ENCODE assay signal across 11 cellular contexts in genomic region chr11:63892233-63892632, GRCh38. TPM values are rescaled to one million over a fixed set of nuclear protein-coding genes. Genes with fewer than 3 reads are reported as not detected.
A peak's percentile ranks its signal among the peaks of the same experiment; 100 is the strongest.
DNase-seq lines count a peak whose midpoint lies in the region; TF ChIP-seq lines count a peak whose summit lies in the region.
"Had no signal": no experiment of that assay in that cellular context is flagged by ENCODE, and none has a peak within 500 bp of the region (broad histone marks: within the 10 kb centered on the region; RNA-seq: fewer than 3 reads in every experiment).

No MANE protein-coding gene starts in this region.

- H3K36me3 ChIP-seq in brain microvascular endothelial cell (replicated peaks) (peaks cover 10% of the 10 kb centered on the region), mesenchymal stem cell (ENCODE audit: control insufficient read depth in 1 of 2, insufficient read depth in 2 of 2, low read depth in 1 of 2, low read length in 2 of 2) (peaks cover 30 to 39% of the 10 kb centered on the region in 2 experiments)

- H3K14ac ChIP-seq in mesenchymal stem cell (ENCODE audit: low read length in 2 of 2) = no peak overlapping the region

- H2AK5ac ChIP-seq in mesenchymal stem cell (ENCODE audit: low read length, severe bottlenecking) = no peak overlapping the region

- no peak overlapping the region for H4K8ac ChIP-seq in mesenchymal stem cell (ENCODE audit: low read length)

- H3K4me1 ChIP-seq in mesenchymal stem cell (ENCODE audit: control insufficient read depth, insufficient read depth, low read depth, low read length) = peaks cover 12% of the 10 kb centered on the region

- H3K4me3 ChIP-seq in brain microvascular endothelial cell (ENCODE audit: low read depth, low read length) = no peak overlapping the region
- no peak overlapping the region for H3K4me3 ChIP-seq in mesenchymal stem cell (ENCODE audit: insufficient read depth in 1 of 2, low read depth in 1 of 2, low read length in 2 of 2)
- H3K4me3 ChIP-seq: Peyer's patch, spleen, testis had no signal

- WGBS in mesenchymal stem cell = 55% methylated on average over 3 of the region's 3 CpGs

- H3K18ac ChIP-seq in mesenchymal stem cell (ENCODE audit: low read depth in 1 of 2, low read length in 2 of 2) = no peak overlapping the region

- no peak overlapping the region for H3K27ac ChIP-seq in brain microvascular endothelial cell
- H3K27ac ChIP-seq in mesenchymal stem cell (ENCODE audit: low read length, poor library complexity, severe bottlenecking) = no peak overlapping the region
- H3K27ac ChIP-seq: Peyer's patch, testis had no signal

- H4K91ac ChIP-seq in mesenchymal stem cell (ENCODE audit: low read length) = no peak overlapping the region

- no peak overlapping the region for H2BK5ac ChIP-seq in mesenchymal stem cell (ENCODE audit: low read depth, low read length, poor library complexity, severe bottlenecking)

- no peaks in the 10 kb centered on the region for H3K27me3 ChIP-seq in brain microvascular endothelial cell (replicated peaks)
- no peaks in the 10 kb centered on the region for H3K27me3 ChIP-seq in mesenchymal stem cell (ENCODE audit: control insufficient read depth in 1 of 2, insufficient read depth in 1 of 2, low read length in 2 of 2)
- H3K27me3 ChIP-seq: Peyer's patch, spleen, testis had no signal

- no peaks in the 10 kb centered on the region for H3K9me3 ChIP-seq in mesenchymal stem cell (ENCODE audit: control insufficient read depth, low read length)
- H3K9me3 ChIP-seq: Peyer's patch, spleen, testis had no signal

- no peak overlapping the region for H3K9ac ChIP-seq in mesenchymal stem cell (ENCODE audit: low read length)

- no peak overlapping the region for H2AFZ ChIP-seq in mesenchymal stem cell (ENCODE audit: low read depth, low read length)

- DNase-seq in EH (ENCODE audit: low read depth) = peak; percentile 52
- peak; percentile 25 for DNase-seq in LHCN-M2 (ENCODE audit: low read depth)
- peak; percentile 28 for DNase-seq in brain microvascular endothelial cell
- DNase-seq in mesenchymal stem cell = peak; percentile 76
- DNase-seq in posterior vena cava (ENCODE audit: low spot score) = no peak
- no peak for DNase-seq in putamen (ENCODE audit: low spot score)
- DNase-seq in mucosa of gallbladder (ENCODE audit: low spot score) = no peak
- DNase-seq: NCI-H510A treated with DMSO at 0.1 percent for 48 hours, Peyer's patch, spleen, testis had no signal

- no peak overlapping the region for H2BK12ac ChIP-seq in mesenchymal stem cell (ENCODE audit: low read length in 2 of 2)

- intact Hi-C loops in posterior vena cava (cut with DNase I) = no loop called here

- H3K4me2 ChIP-seq in mesenchymal stem cell (ENCODE audit: low read length, poor library complexity, severe bottlenecking) = no peak overlapping the region

- TF ChIP-seq CTCF in brain microvascular endothelial cell (IDR thresholded peaks at IDR 0.05; ENCODE audit: low read depth, low read length, missing control alignments) = no peak

- H3K4ac ChIP-seq in mesenchymal stem cell (ENCODE audit: low read depth in 1 of 2, low read length in 2 of 2) = no peak overlapping the region

- no peak overlapping the region for H2BK15ac ChIP-seq in mesenchymal stem cell (ENCODE audit: low read depth, poor library complexity, severe bottlenecking)

- H2BK120ac ChIP-seq in mesenchymal stem cell (ENCODE audit: low read depth, low read length) = no peak overlapping the region

- H3K23ac ChIP-seq in mesenchymal stem cell (ENCODE audit: low read length in 2 of 2) = no peak overlapping the region

- in situ Hi-C loops in brain microvascular endothelial cell (cut with HindIII; ENCODE audit: low pct_ligation_motif_present, low sequenced_read_pairs) = no loop called here

- H3K79me1 ChIP-seq in mesenchymal stem cell (replicated peaks; ENCODE audit: low read length, poor library complexity, severe bottlenecking) = peaks cover 48% of the 10 kb centered on the region

RNA-seq across cellular contexts. Expression of gene RCOR2, which starts 24.7 kb away (rescaled TPM):
- total RNA-seq in LHCN-M2 (2014; rRNA removed) (0.23 and 0.58 TPM in 2 replicates), posterior vena cava (1 to 10 TPM in 1 of 2 donors, under 1 TPM in 1; 0.95 to 2.7 TPM), mucosa of gallbladder (2.7 TPM)
- 0.26 TPM for polyA plus RNA-seq in LHCN-M2 (2012)
- polyA plus RNA-seq in mesenchymal stem cell (2013, experiment 1 of 2) = 5.2 TPM
- polyA plus RNA-seq in mesenchymal stem cell (2013, experiment 2 of 2) = 4.7 TPM

RNA-seq across cellular contexts. Expression of gene NAA40, which starts 46.6 kb away (rescaled TPM):
- total RNA-seq in LHCN-M2 (2014; rRNA removed) = 17.6 and 18.3 TPM in 2 replicates
- polyA plus RNA-seq in LHCN-M2 (2012) = 10.4 TPM
- 12.1 TPM for polyA plus RNA-seq in mesenchymal stem cell (2013, experiment 1 of 2)
- 11.4 TPM for polyA plus RNA-seq in mesenchymal stem cell (2013, experiment 2 of 2)
- total RNA-seq in posterior vena cava = 10 to 100 TPM; 10.3 to 11.3 TPM
- total RNA-seq in mucosa of gallbladder = 26.2 TPM

RNA-seq across cellular contexts. Expression of gene MARK2, which starts 53.3 kb away (rescaled TPM):
- total RNA-seq in LHCN-M2 (2014; rRNA removed) (14.6 and 16.4 TPM in 2 replicates), posterior vena cava (10 to 100 TPM; 20.5 to 24.5 TPM), mucosa of gallbladder (65.0 TPM)
- 13.5 TPM for polyA plus RNA-seq in LHCN-M2 (2012)
- 20.0 TPM for polyA plus RNA-seq in mesenchymal stem cell (2013, experiment 1 of 2)
- polyA plus RNA-seq in mesenchymal stem cell (2013, experiment 2 of 2) = 19.8 TPM

Comparison
In these comparisons a context has a peak if more than half of its experiments do, and no peak if none do; other contexts are left out.
1. DNase-seq: peak in EH (single experiment), LHCN-M2 (single experiment), brain microvascular endothelial cell (single experiment) and mesenchymal stem cell (single experiment); none in posterior vena cava (single experiment), putamen (single experiment) and mucosa of gallbladder (single experiment).